Comparison of ENCODE assay signal across 24 cellular contexts in the genomic region with DNA sequence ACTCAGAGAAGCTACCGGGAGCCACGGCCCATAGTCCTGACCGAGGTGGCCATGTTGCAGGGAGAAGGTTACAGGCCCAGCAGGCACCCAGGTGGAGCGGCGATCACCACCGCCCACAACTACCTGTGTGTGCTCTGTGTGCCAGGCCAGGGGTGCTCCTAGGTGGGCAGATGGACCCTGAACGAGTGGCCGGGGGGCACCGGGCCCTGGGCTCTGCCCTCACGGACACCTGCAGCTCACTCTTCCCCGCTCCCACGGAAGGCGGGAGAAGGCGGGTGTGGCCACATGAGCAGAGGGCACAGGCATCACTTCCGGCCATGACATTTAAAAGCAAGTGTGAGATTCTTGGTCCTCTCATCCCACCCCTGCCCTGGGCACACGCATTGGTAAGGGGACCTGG.
A peak's percentile ranks its signal among the peaks of the same experiment; 100 is the strongest.
DNase-seq lines count a peak whose midpoint lies in the region; ATAC-seq, FAIRE-seq and TF ChIP-seq lines count a peak whose summit lies in the region.
"Had no signal": no experiment of that assay in that cellular context is flagged by ENCODE, and none has a peak within 500 bp of the region (broad histone marks: within the 10 kb centered on the region; RNA-seq: fewer than 3 reads in every experiment).

No MANE protein-coding gene starts in this region.

- DNase-seq in HepG2 (ENCODE audit: low spot score) (no peak), right lobe of liver (no peak), T-helper 17 cell (no peak), neuronal stem cell (ENCODE audit: low spot score) (no peak), immature natural killer cell (no peak), G401 (ENCODE audit: low spot score) (no peak)
- DNase-seq: 8988T; ACHN; AML-193; BE2C; CD4-positive, CD25-positive, alpha-beta regulatory T cell; CD8-positive, alpha-beta memory T cell; DMS 273 treated with DMSO at 0.1 percent for 48 hours; DMS79; GM23248; H9 had no signal

- no peak overlapping the region for H4K91ac ChIP-seq in neuronal stem cell (ENCODE audit: low read depth, low read length, poor library complexity)

- ATAC-seq in HepG2 (no peak), right lobe of liver (no peak), T-helper 17 cell (no peak), GM18502 (IDR thresholded peaks at IDR 0.05; ENCODE audit: poor library complexity, unreplicated experiment) (no peak)
- ATAC-seq: A549, HCT116 had no signal

- no peak overlapping the region for H2BK5ac ChIP-seq in neuronal stem cell (ENCODE audit: low read length)

- no peak for FAIRE-seq in HepG2 (lab: Jason Lieb, UNC)
- FAIRE-seq: A549, D721Med, G401.6, GM12892, GM19239 had no signal

- no peak for TF ChIP-seq RAD21 in HepG2 (CRISPR knock-in tag; IDR thresholded peaks at IDR 0.05)

- H3K27ac ChIP-seq in HepG2 (ENCODE audit: extremely low read length, insufficient read depth, low read length), result no peak overlapping the region
- no peak overlapping the region for H3K27ac ChIP-seq in right lobe of liver
- H3K27ac ChIP-seq in neuronal stem cell (replicated peaks; ENCODE audit: low read length), result no peak overlapping the region
- H3K27ac ChIP-seq: A549, C4-2B, GM23248 had no signal

- H3K36me3 Mint-ChIP-seq in T-helper 17 cell (ENCODE audit: low read depth) (no peaks in the 10 kb centered on the region), immature natural killer cell (no peaks in the 10 kb centered on the region)
- H3K36me3 Mint-ChIP-seq: CD4-positive, CD25-positive, alpha-beta regulatory T cell; CD8-positive, alpha-beta memory T cell had no signal

- H2BK15ac ChIP-seq in neuronal stem cell (ENCODE audit: low read length), result no peak overlapping the region

- no peak overlapping the region for H3K4me3 ChIP-seq in HepG2 (replicated peaks in 1 of 3; ENCODE audit: insufficient read depth in 1 of 3, low read depth in 2 of 3, low read length in 3 of 3)
- no peak overlapping the region for H3K4me3 ChIP-seq in right lobe of liver
- H3K4me3 ChIP-seq in neuronal stem cell (ENCODE audit: low read length in 2 of 2), result no peak overlapping the region
- H3K4me3 ChIP-seq: A549, GM23248 had no signal

- WGBS in HepG2 (ENCODE audit: low lambda C conversion rate), result 39% methylated on average over 7 of the region's 16 CpGs
- WGBS in right lobe of liver (ENCODE audit: insufficient coverage, low coverage, low lambda C conversion rate, missing lambda C conversion rate), result 74% methylated on average over 4 of the region's 16 CpGs
- WGBS in neuronal stem cell (ENCODE audit: extremely low coverage in 2 of 2, insufficient read length in 2 of 2, insufficient replicate concordance in 1 of 2), 2 donors, result no CpG with 5 or more reads among the region's 16 CpGs

- H3K79me2 ChIP-seq in HepG2 (ENCODE audit: insufficient read depth, low read length), result no peaks in the 10 kb centered on the region

- no TSS peak for BruUV-seq in HepG2 (replicated peaks; lab: Mats Ljungman, UMichigan)

- peaks cover 4% of the 10 kb centered on the region for H3K79me1 ChIP-seq in neuronal stem cell (ENCODE audit: low read depth, low read length)

- peak overlapping the region; percentile 80 for H3K23ac ChIP-seq in neuronal stem cell (ENCODE audit: low read depth, low read length, poor library complexity)

- H2BK12ac ChIP-seq in neuronal stem cell (ENCODE audit: low read length), result peak overlapping the region; percentile 16

- H3K27me3 Mint-ChIP-seq in T-helper 17 cell, result no peaks in the 10 kb centered on the region
- H3K27me3 Mint-ChIP-seq in immature natural killer cell (ENCODE audit: low read depth in 3 of 3), result no peaks in the 10 kb centered on the region
- H3K27me3 Mint-ChIP-seq: CD4-positive, CD25-positive, alpha-beta regulatory T cell; CD8-positive, alpha-beta memory T cell had no signal

- no peak overlapping the region for H3K18ac ChIP-seq in neuronal stem cell (ENCODE audit: low read length)

- H3K4me3 Mint-ChIP-seq in T-helper 17 cell, result no peak overlapping the region
- H3K4me3 Mint-ChIP-seq in immature natural killer cell, result peak overlapping the region in 1 of 5 donors; percentile 21
- H3K4me3 Mint-ChIP-seq: CD8-positive, alpha-beta memory T cell; H9 had no signal

- no peak overlapping the region for H4K8ac ChIP-seq in neuronal stem cell (ENCODE audit: low read depth, low read length)

- H3K27me3 ChIP-seq in HepG2 (ENCODE audit: control insufficient read depth in 1 of 2, insufficient read depth in 2 of 2, low read length in 2 of 2) (peaks cover 12 to 60% of the 10 kb centered on the region in 2 experiments; a peak in 4 of 5 replicates), right lobe of liver (no peaks in the 10 kb centered on the region), neuronal stem cell (ENCODE audit: control insufficient read depth in 3 of 3, insufficient read depth in 3 of 3, low read depth in 1 of 3, low read length in 3 of 3) (no peaks in the 10 kb centered on the region)
- H3K27me3 ChIP-seq: BE2C had no signal

- no peak overlapping the region for H2AFZ ChIP-seq in HepG2 (ENCODE audit: low read length)
- no peak overlapping the region for H2AFZ ChIP-seq in neuronal stem cell (ENCODE audit: low read length)
- H2AFZ ChIP-seq: GM23248 had no signal

- TF ChIP-seq CTCF in HepG2 (CRISPR knock-in tag; IDR thresholded peaks at IDR 0.05) (no peak), right lobe of liver (IDR thresholded peaks at IDR 0.05) (no peak)

- no peak overlapping the region for H3K4me2 ChIP-seq in HepG2 (ENCODE audit: low read depth, low read length)
- no peak overlapping the region for H3K4me2 ChIP-seq in neuronal stem cell (ENCODE audit: insufficient read depth, low read length, poor library complexity, severe bottlenecking)
- H3K4me2 ChIP-seq: A549 had no signal

- TF ChIP-seq EP300 in HepG2 (IDR thresholded peaks at IDR 0.05; ENCODE audit: low read depth in 2 of 2, low read length in 2 of 2) (no peak), HepG2 (CRISPR knock-in tag; IDR thresholded peaks at IDR 0.05; ENCODE audit: borderline replicate concordance) (no peak)

- H3K14ac ChIP-seq in neuronal stem cell (ENCODE audit: low read length), result no peak overlapping the region

- in situ Hi-C loops in HepG2 (cut with HindIII; ENCODE audit: extremely low pct_ligation_motif_present, low pct_unique_long_range_greater_than_20kb), result no loop called here
- in situ Hi-C loops in G401 (cut with HindIII; ENCODE audit: low sequenced_read_pairs), result loop anchor here (5.0 kb wide), 1 partner anchor 90 kb away; the partner anchor contains the start of gene TPRG1L

- peaks cover 16% of the 10 kb centered on the region; the same call in 1 of the 2 replicates for H4K20me1 ChIP-seq in HepG2 (ENCODE audit: insufficient read depth, low read length)

- POLR2A ChIA-PET in HepG2 (lab: Yijun Ruan, JAX), result no interaction called here

- no peaks in the 10 kb centered on the region for H3K36me3 ChIP-seq in HepG2 (replicated peaks in 1 of 2; ENCODE audit: control insufficient read depth in 1 of 2, insufficient read depth in 2 of 2, low read length in 2 of 2)
- no peaks in the 10 kb centered on the region for H3K36me3 ChIP-seq in right lobe of liver
- no peaks in the 10 kb centered on the region for H3K36me3 ChIP-seq in neuronal stem cell (replicated peaks in 1 of 2; ENCODE audit: control insufficient read depth in 2 of 2, insufficient read depth in 2 of 2, low read length in 2 of 2)
- H3K36me3 ChIP-seq: BE2C had no signal

- intact Hi-C loops in HepG2 (cut with micrococcal nuclease; ENCODE audit: unreplicated experiment), result no loop called here
- intact Hi-C loops in right lobe of liver (cut with DNase I), result no loop called here

- TF ChIP-seq POLR2A in HepG2 (IDR thresholded peaks at IDR 0.05; ENCODE audit: insufficient read depth in 1 of 2, low read depth in 2 of 2, low read length in 2 of 2) (no peak; a peak in 1 of 4 replicates), right lobe of liver (IDR thresholded peaks at IDR 0.05) (no peak)

- H2AK5ac ChIP-seq in neuronal stem cell (ENCODE audit: low read depth, low read length), result no peak overlapping the region

- H3K27ac Mint-ChIP-seq in T-helper 17 cell, result peak overlapping the region; percentile 32
- no peak overlapping the region for H3K27ac Mint-ChIP-seq in immature natural killer cell
- H3K27ac Mint-ChIP-seq: CD4-positive, CD25-positive, alpha-beta regulatory T cell; H9 had no signal

- H3K4me1 ChIP-seq in HepG2 (ENCODE audit: insufficient read depth, low read length), result no peaks in the 10 kb centered on the region
- H3K4me1 ChIP-seq in right lobe of liver, result no peaks in the 10 kb centered on the region
- H3K4me1 ChIP-seq in neuronal stem cell (ENCODE audit: control insufficient read depth in 2 of 2, insufficient read depth in 1 of 2, low read depth in 1 of 2, low read length in 2 of 2), result peaks cover 3 to 6% of the 10 kb centered on the region in 2 donors
- H3K4me1 ChIP-seq: BE2C had no signal

- H3K9ac ChIP-seq in HepG2 (ENCODE audit: insufficient read depth, low read depth, low read length), result no peak overlapping the region
- H3K9ac ChIP-seq in neuronal stem cell (ENCODE audit: low read depth, low read length, poor library complexity), result peak overlapping the region; percentile 44
- H3K9ac ChIP-seq: GM23248 had no signal

- CTCF ChIA-PET in HepG2 (lab: Yijun Ruan, JAX; ENCODE audit: low intra/inter-chr PET ratio, low total read pairs), result no interaction called here

- H3K4me1 Mint-ChIP-seq in T-helper 17 cell (peaks cover 7% of the 10 kb centered on the region), immature natural killer cell (no peaks in the 10 kb centered on the region)
- H3K4me1 Mint-ChIP-seq: CD4-positive, CD25-positive, alpha-beta regulatory T cell; CD8-positive, alpha-beta memory T cell had no signal

- H2BK120ac ChIP-seq in neuronal stem cell (ENCODE audit: low read depth, low read length), result no peak overlapping the region

- no peak overlapping the region for H3K4ac ChIP-seq in neuronal stem cell (ENCODE audit: low read length)

- H3K9me3 Mint-ChIP-seq in immature natural killer cell, result no peaks in the 10 kb centered on the region
- H3K9me3 Mint-ChIP-seq: CD4-positive, CD25-positive, alpha-beta regulatory T cell; CD8-positive, alpha-beta memory T cell; H9 had no signal

- H3K9me3 ChIP-seq in HepG2 (ENCODE audit: low read length), result no peaks in the 10 kb centered on the region
- H3K9me3 ChIP-seq in right lobe of liver, result no peaks in the 10 kb centered on the region
- no peaks in the 10 kb centered on the region for H3K9me3 ChIP-seq in T-helper 17 cell (ENCODE audit: control insufficient read depth, low read length, poor library complexity, severe bottlenecking)
- no peaks in the 10 kb centered on the region for H3K9me3 ChIP-seq in neuronal stem cell (replicated peaks in 1 of 2; ENCODE audit: control insufficient read depth in 2 of 2, insufficient read depth in 1 of 2, low read depth in 1 of 2, low read length in 2 of 2)
- H3K9me3 ChIP-seq: A549, BE2C had no signal

TF ChIP-seq in HepG2, 621 proteins besides CTCF, POLR2A, EP300 and RAD21 (continues in another document):
- peak; percentile 81 for TF ChIP-seq TAF15 (IDR thresholded peaks at IDR 0.05; ENCODE audit: low read depth, low read length, poor library complexity, severe bottlenecking)
